Comparison of ENCODE assay signal across 1 cellular context in the genomic region with DNA sequence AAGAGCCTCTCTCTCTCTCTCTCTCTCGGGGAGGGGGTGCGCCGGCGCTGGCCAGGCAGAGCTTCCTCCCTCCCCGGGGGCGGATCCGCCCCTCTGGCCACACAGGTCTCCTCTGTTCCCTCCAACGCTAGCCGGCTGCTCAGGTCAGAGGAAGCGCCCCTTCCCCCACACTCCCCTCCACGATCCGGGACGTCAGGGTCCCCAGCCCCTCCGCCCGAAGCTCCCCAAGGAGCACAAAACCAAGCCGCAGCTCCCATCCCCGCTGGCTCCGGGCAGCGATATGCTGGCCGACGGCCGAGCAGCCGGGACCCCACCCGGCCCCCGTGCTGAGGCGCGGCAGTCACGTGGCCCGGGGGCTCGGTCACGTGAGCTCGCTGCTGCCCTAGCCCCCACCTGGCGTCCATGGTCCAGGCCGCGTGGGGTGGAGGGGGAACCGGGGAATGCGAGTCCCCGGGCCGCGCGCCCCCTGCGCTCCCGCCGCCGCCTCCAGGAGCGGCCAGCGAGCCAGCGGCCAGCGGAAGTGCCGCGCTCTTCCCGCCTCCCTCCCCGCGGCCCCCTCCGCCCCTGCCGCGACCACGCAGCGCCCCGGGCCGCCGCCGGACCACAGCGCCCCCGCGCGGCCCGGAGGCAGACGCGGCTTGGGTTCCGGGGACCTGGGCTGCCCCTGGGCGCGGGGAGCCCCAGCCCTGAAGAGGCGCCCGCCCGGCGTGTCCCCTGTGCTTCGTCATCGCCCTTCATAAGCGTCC.
A peak's percentile ranks its signal among the peaks of the same experiment; 100 is the strongest.
TF ChIP-seq lines count a peak whose summit lies in the region.

A gene with protein sequence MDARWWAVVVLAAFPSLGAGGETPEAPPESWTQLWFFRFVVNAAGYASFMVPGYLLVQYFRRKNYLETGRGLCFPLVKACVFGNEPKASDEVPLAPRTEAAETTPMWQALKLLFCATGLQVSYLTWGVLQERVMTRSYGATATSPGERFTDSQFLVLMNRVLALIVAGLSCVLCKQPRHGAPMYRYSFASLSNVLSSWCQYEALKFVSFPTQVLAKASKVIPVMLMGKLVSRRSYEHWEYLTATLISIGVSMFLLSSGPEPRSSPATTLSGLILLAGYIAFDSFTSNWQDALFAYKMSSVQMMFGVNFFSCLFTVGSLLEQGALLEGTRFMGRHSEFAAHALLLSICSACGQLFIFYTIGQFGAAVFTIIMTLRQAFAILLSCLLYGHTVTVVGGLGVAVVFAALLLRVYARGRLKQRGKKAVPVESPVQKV (minus strand): TSS at position 522 of the 746 bp plus-strand sequence. CDS start 118 bp downstream, at position 404.

TF ChIP-seq in HEK293, 187 proteins besides CTCF, POLR2A, EP300 and RAD21 (continued from another document):
- TF ChIP-seq ZBTB11 (tag by site-specific recombination; conservative IDR thresholded peaks at IDR 0.05; ENCODE audit: low read depth) (peak; percentile 43; the same call in 1 of the 2 replicates), ZNF843 (tag by site-specific recombination; IDR thresholded peaks at IDR 0.05) (peak; percentile 50; the same call in 1 of the 2 replicates), SP3 (tag by site-specific recombination; IDR thresholded peaks at IDR 0.05) (peak; percentile 87), KLF17 (tag by site-specific recombination; IDR thresholded peaks at IDR 0.05) (peak; percentile 90; the same call in 1 of the 2 replicates), ZNF133 (tag by site-specific recombination; IDR thresholded peaks at IDR 0.05) (no peak), GLIS2 (tag by site-specific recombination; IDR thresholded peaks at IDR 0.05) (peak; percentile 98), ZNF23 (tag by site-specific recombination; IDR thresholded peaks at IDR 0.05; ENCODE audit: borderline replicate concordance) (no peak), ZNF184 (tag by site-specific recombination; IDR thresholded peaks at IDR 0.05) (no peak), HOXC10 (CRISPR knock-in tag; IDR thresholded peaks at IDR 0.05) (0 out of 2 replicates have a peak, but pooled peaks have one; percentile 75), PBX3 (CRISPR knock-in tag; IDR thresholded peaks at IDR 0.05) (peak; percentile 41; the same call in 1 of the 2 replicates)
